ENCODE assay signal across 8 cellular contexts in the genomic region with DNA sequence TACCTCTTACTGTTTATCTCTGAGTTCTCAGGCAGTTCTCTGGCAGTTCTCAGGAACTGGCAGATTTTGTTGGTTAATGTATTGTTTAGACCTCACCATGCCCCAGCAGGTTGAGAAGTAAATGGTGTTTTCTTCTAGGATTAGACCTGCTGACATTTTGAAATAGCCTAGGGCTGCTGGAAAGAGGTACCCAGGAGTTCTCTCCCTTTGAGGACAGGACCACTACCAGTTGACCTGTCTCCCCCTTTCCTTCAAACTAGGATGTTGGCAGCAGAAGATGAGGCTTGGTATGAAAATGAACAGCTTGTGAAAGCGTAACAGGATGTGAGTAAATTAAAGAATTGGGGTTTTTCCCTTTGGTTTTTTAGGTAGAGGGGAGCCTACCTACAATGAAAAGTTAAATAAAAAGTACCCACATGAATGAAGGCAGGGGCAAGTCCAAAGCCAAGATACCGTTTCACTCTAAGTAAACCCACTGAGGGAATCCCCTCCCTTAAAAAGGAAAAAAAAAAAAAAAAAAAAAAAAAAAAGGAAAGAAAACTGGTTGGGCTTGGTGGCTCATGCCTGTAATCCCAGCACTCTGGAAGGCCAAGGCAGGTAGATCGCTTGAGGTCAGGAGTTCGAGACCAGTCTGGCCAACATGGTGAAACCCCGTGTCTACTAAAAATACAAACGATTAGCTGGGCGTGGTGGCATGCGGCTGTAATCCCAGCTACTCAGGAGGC.
A peak's percentile ranks its signal among the peaks of the same experiment; 100 is the strongest.
DNase-seq lines count a peak whose midpoint lies in the region; ATAC-seq, FAIRE-seq and TF ChIP-seq lines count a peak whose summit lies in the region.

No MANE protein-coding gene starts in this region.

- no peak overlapping the region for H3K27ac ChIP-seq in WERI-Rb-1

- DNase-seq in GM18507 (ENCODE audit: extremely low spot score, insufficient read length, low read depth) (no peak), frontal cortex (ENCODE audit: low spot score in 2 of 2) (no peak), type B pancreatic cell (ENCODE audit: extremely low spot score, unreplicated experiment) (no peak), WERI-Rb-1 (no peak), DMS153 treated with DMSO at 0.1 percent for 48 hours (lab: John Stamatoyannopoulos, UW; ENCODE audit: unreplicated experiment) (no peak)
- DNase-seq in central memory CD4-positive, alpha-beta T cell, result peak; percentile 70

- FAIRE-seq in GM18507 (lab: Jason Lieb, UNC), result peak; percentile 84
- no peak for FAIRE-seq in frontal cortex (lab: Jason Lieb, UNC)

- no peak overlapping the region for H3K27ac Mint-ChIP-seq in type B pancreatic cell

- no peaks in the 10 kb centered on the region for H3K9me3 ChIP-seq in WERI-Rb-1 (ENCODE audit: severe bottlenecking)

- peak; percentile 71 for ATAC-seq in GM21529 (IDR thresholded peaks at IDR 0.05; ENCODE audit: unreplicated experiment)
- ATAC-seq in HG03460 (IDR thresholded peaks at IDR 0.05; ENCODE audit: unreplicated experiment), result peak; percentile 76

- no peaks in the 10 kb centered on the region for H3K27me3 ChIP-seq in WERI-Rb-1 (ENCODE audit: insufficient read depth, low read depth, severe bottlenecking)

- H3K36me3 ChIP-seq in WERI-Rb-1, result no peaks in the 10 kb centered on the region

- H3K4me3 ChIP-seq in WERI-Rb-1 (ENCODE audit: low read depth, low read length), result no peak overlapping the region

- no peaks in the 10 kb centered on the region for H3K9me3 Mint-ChIP-seq in type B pancreatic cell

- no peak overlapping the region for H3K4me3 Mint-ChIP-seq in type B pancreatic cell

- TF ChIP-seq CTCF in type B pancreatic cell (conservative IDR thresholded peaks at IDR 0.05), result no peak
- no peak for TF ChIP-seq CTCF in WERI-Rb-1 (IDR thresholded peaks at IDR 0.05; ENCODE audit: low read depth, low read length)

- no peaks in the 10 kb centered on the region for H3K27me3 Mint-ChIP-seq in type B pancreatic cell

- H3K4me1 Mint-ChIP-seq in type B pancreatic cell (ENCODE audit: unreplicated experiment), result peaks cover 17% of the 10 kb centered on the region

- no peaks in the 10 kb centered on the region for H3K36me3 Mint-ChIP-seq in type B pancreatic cell
